In the genomic region with DNA sequence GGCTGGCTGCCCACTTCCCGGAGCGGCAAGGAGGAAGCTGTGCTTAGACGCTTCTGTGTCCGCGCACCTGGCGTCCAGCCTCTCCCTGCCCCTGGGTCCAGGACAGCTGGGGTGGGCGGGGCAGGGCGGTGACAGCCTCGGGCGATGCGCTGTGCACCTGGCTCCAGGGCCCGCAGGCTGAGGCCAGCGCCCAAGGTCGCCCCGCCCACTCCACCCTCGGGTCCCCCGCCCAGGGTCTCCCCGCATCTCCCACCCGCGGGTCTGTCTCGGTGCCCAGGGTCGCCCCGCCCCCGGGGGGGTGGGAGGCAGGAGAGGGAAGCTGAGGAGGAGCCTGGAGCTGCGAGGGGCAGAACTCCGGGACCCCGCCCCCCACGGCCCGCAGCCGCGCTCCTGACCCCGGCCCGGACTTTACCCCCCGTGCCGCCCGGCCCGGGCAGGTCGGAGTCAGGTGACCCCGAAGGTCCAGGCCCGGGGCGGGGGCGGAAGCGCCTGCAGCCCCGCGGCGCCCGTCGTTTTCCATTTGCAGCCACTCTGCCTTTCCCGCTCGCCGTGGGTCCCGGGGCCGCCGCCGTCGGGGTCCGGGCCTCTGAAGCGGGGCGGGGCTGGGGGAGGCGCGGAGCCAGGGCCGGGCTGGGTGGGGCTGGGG, we compare ENCODE assay signal across 1 cellular context.
TF ChIP-seq lines count a peak whose summit lies in the region.

A gene with protein sequence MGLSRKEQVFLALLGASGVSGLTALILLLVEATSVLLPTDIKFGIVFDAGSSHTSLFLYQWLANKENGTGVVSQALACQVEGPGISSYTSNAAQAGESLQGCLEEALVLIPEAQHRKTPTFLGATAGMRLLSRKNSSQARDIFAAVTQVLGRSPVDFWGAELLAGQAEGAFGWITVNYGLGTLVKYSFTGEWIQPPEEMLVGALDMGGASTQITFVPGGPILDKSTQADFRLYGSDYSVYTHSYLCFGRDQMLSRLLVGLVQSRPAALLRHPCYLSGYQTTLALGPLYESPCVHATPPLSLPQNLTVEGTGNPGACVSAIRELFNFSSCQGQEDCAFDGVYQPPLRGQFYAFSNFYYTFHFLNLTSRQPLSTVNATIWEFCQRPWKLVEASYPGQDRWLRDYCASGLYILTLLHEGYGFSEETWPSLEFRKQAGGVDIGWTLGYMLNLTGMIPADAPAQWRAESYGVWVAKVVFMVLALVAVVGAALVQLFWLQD (minus strand): TSS at position 69 of the 646 bp plus-strand sequence. CDS start 3,072 bp downstream, outside the sequence.

TF ChIP-seq in HepG2, 621 proteins besides CTCF, POLR2A, EP300 and RAD21 (continued from another document and continues in another):
- TF ChIP-seq, protein P1, sequence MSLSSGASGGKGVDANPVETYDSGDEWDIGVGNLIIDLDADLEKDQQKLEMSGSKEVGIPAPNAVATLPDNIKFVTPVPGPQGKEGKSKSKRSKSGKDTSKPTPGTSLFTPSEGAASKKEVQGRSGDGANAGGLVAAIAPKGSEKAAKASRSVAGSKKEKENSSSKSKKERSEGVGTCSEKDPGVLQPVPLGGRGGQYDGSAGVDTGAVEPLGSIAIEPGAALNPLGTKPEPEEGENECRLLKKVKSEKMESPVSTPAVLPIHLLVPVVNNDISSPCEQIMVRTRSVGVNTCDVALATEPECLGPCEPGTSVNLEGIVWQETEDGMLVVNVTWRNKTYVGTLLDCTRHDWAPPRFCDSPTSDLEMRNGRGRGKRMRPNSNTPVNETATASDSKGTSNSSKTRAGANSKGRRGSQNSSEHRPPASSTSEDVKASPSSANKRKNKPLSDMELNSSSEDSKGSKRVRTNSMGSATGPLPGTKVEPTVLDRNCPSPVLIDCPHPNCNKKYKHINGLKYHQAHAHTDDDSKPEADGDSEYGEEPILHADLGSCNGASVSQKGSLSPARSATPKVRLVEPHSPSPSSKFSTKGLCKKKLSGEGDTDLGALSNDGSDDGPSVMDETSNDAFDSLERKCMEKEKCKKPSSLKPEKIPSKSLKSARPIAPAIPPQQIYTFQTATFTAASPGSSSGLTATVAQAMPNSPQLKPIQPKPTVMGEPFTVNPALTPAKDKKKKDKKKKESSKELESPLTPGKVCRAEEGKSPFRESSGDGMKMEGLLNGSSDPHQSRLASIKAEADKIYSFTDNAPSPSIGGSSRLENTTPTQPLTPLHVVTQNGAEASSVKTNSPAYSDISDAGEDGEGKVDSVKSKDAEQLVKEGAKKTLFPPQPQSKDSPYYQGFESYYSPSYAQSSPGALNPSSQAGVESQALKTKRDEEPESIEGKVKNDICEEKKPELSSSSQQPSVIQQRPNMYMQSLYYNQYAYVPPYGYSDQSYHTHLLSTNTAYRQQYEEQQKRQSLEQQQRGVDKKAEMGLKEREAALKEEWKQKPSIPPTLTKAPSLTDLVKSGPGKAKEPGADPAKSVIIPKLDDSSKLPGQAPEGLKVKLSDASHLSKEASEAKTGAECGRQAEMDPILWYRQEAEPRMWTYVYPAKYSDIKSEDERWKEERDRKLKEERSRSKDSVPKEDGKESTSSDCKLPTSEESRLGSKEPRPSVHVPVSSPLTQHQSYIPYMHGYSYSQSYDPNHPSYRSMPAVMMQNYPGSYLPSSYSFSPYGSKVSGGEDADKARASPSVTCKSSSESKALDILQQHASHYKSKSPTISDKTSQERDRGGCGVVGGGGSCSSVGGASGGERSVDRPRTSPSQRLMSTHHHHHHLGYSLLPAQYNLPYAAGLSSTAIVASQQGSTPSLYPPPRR (CRISPR knock-in tag; IDR thresholded peaks at IDR 0.05; ENCODE audit: borderline replicate concordance), result peak; percentile 55; the same call in 1 of the 2 replicates
- TF ChIP-seq TOE1 (CRISPR knock-in tag; IDR thresholded peaks at IDR 0.05), result no peak
- TF ChIP-seq, protein P2, sequence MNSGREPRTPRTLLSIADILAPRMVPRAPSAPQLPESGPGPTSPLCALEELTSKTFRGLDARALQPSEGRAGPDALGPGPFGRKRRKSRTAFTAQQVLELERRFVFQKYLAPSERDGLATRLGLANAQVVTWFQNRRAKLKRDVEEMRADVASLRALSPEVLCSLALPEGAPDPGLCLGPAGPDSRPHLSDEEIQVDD (CRISPR knock-in tag; IDR thresholded peaks at IDR 0.05; ENCODE audit: borderline replicate concordance), result no peak
- TF ChIP-seq, protein P3, sequence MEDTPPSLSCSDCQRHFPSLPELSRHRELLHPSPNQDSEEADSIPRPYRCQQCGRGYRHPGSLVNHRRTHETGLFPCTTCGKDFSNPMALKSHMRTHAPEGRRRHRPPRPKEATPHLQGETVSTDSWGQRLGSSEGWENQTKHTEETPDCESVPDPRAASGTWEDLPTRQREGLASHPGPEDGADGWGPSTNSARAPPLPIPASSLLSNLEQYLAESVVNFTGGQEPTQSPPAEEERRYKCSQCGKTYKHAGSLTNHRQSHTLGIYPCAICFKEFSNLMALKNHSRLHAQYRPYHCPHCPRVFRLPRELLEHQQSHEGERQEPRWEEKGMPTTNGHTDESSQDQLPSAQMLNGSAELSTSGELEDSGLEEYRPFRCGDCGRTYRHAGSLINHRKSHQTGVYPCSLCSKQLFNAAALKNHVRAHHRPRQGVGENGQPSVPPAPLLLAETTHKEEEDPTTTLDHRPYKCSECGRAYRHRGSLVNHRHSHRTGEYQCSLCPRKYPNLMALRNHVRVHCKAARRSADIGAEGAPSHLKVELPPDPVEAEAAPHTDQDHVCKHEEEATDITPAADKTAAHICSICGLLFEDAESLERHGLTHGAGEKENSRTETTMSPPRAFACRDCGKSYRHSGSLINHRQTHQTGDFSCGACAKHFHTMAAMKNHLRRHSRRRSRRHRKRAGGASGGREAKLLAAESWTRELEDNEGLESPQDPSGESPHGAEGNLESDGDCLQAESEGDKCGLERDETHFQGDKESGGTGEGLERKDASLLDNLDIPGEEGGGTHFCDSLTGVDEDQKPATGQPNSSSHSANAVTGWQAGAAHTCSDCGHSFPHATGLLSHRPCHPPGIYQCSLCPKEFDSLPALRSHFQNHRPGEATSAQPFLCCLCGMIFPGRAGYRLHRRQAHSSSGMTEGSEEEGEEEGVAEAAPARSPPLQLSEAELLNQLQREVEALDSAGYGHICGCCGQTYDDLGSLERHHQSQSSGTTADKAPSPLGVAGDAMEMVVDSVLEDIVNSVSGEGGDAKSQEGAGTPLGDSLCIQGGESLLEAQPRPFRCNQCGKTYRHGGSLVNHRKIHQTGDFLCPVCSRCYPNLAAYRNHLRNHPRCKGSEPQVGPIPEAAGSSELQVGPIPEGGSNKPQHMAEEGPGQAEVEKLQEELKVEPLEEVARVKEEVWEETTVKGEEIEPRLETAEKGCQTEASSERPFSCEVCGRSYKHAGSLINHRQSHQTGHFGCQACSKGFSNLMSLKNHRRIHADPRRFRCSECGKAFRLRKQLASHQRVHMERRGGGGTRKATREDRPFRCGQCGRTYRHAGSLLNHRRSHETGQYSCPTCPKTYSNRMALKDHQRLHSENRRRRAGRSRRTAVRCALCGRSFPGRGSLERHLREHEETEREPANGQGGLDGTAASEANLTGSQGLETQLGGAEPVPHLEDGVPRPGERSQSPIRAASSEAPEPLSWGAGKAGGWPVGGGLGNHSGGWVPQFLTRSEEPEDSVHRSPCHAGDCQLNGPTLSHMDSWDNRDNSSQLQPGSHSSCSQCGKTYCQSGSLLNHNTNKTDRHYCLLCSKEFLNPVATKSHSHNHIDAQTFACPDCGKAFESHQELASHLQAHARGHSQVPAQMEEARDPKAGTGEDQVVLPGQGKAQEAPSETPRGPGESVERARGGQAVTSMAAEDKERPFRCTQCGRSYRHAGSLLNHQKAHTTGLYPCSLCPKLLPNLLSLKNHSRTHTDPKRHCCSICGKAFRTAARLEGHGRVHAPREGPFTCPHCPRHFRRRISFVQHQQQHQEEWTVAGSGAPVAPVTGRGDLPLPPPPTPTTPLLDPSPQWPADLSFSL (CRISPR knock-in tag; IDR thresholded peaks at IDR 0.05), result no peak
- TF ChIP-seq ZNF101 (CRISPR knock-in tag; IDR thresholded peaks at IDR 0.05; ENCODE audit: borderline replicate concordance, low read depth), result no peak
- TF ChIP-seq, protein P4, sequence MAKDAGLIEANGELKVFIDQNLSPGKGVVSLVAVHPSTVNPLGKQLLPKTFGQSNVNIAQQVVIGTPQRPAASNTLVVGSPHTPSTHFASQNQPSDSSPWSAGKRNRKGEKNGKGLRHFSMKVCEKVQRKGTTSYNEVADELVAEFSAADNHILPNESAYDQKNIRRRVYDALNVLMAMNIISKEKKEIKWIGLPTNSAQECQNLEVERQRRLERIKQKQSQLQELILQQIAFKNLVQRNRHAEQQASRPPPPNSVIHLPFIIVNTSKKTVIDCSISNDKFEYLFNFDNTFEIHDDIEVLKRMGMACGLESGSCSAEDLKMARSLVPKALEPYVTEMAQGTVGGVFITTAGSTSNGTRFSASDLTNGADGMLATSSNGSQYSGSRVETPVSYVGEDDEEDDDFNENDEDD (CRISPR knock-in tag; IDR thresholded peaks at IDR 0.05; ENCODE audit: borderline replicate concordance), result peak; percentile 43; the same call in 1 of the 2 replicates
- TF ChIP-seq MAZ (IDR thresholded peaks at IDR 0.05; ENCODE audit: borderline replicate concordance, low read depth, low read length), result peak; percentile 89
- peak; percentile 82 for TF ChIP-seq MAZ (CRISPR knock-in tag; IDR thresholded peaks at IDR 0.05; ENCODE audit: low read depth)
- TF ChIP-seq, protein P5, sequence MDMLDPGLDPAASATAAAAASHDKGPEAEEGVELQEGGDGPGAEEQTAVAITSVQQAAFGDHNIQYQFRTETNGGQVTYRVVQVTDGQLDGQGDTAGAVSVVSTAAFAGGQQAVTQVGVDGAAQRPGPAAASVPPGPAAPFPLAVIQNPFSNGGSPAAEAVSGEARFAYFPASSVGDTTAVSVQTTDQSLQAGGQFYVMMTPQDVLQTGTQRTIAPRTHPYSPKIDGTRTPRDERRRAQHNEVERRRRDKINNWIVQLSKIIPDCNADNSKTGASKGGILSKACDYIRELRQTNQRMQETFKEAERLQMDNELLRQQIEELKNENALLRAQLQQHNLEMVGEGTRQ (IDR thresholded peaks at IDR 0.05; ENCODE audit: low read depth, low read length), result 0 out of 2 replicates have a peak, but pooled peaks have one; percentile 12
- TF ChIP-seq, protein P5 (CRISPR knock-in tag; IDR thresholded peaks at IDR 0.05; ENCODE audit: borderline replicate concordance), result peak; percentile 49; the same call in 1 of the 2 replicates
- TF ChIP-seq FOXK1 (CRISPR knock-in tag; IDR thresholded peaks at IDR 0.05; ENCODE audit: borderline replicate concordance, low read depth), result no peak
- TF ChIP-seq, protein P6, sequence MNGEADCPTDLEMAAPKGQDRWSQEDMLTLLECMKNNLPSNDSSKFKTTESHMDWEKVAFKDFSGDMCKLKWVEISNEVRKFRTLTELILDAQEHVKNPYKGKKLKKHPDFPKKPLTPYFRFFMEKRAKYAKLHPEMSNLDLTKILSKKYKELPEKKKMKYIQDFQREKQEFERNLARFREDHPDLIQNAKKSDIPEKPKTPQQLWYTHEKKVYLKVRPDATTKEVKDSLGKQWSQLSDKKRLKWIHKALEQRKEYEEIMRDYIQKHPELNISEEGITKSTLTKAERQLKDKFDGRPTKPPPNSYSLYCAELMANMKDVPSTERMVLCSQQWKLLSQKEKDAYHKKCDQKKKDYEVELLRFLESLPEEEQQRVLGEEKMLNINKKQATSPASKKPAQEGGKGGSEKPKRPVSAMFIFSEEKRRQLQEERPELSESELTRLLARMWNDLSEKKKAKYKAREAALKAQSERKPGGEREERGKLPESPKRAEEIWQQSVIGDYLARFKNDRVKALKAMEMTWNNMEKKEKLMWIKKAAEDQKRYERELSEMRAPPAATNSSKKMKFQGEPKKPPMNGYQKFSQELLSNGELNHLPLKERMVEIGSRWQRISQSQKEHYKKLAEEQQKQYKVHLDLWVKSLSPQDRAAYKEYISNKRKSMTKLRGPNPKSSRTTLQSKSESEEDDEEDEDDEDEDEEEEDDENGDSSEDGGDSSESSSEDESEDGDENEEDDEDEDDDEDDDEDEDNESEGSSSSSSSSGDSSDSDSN (CRISPR knock-in tag; IDR thresholded peaks at IDR 0.05), result 0 out of 2 replicates have a peak, but pooled peaks have one; percentile 31
- no peak for TF ChIP-seq NFRKB (IDR thresholded peaks at IDR 0.05)
- TF ChIP-seq ZNF652 (CRISPR knock-in tag; IDR thresholded peaks at IDR 0.05; ENCODE audit: borderline replicate concordance, low read depth), result no peak
- TF ChIP-seq ZFYVE20 (CRISPR knock-in tag; IDR thresholded peaks at IDR 0.05; ENCODE audit: borderline replicate concordance, low read depth), result no peak
- TF ChIP-seq, protein P7, sequence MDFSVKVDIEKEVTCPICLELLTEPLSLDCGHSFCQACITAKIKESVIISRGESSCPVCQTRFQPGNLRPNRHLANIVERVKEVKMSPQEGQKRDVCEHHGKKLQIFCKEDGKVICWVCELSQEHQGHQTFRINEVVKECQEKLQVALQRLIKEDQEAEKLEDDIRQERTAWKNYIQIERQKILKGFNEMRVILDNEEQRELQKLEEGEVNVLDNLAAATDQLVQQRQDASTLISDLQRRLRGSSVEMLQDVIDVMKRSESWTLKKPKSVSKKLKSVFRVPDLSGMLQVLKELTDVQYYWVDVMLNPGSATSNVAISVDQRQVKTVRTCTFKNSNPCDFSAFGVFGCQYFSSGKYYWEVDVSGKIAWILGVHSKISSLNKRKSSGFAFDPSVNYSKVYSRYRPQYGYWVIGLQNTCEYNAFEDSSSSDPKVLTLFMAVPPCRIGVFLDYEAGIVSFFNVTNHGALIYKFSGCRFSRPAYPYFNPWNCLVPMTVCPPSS (IDR thresholded peaks at IDR 0.05), result no peak
- TF ChIP-seq ZNF878 (CRISPR knock-in tag; IDR thresholded peaks at IDR 0.05), result no peak
- TF ChIP-seq, protein P8, sequence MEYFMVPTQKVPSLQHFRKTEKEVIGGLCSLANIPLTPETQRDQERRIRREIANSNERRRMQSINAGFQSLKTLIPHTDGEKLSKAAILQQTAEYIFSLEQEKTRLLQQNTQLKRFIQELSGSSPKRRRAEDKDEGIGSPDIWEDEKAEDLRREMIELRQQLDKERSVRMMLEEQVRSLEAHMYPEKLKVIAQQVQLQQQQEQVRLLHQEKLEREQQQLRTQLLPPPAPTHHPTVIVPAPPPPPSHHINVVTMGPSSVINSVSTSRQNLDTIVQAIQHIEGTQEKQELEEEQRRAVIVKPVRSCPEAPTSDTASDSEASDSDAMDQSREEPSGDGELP (IDR thresholded peaks at IDR 0.05; ENCODE audit: borderline replicate concordance, low read depth), result peak; percentile 92
- TF ChIP-seq, protein P9, sequence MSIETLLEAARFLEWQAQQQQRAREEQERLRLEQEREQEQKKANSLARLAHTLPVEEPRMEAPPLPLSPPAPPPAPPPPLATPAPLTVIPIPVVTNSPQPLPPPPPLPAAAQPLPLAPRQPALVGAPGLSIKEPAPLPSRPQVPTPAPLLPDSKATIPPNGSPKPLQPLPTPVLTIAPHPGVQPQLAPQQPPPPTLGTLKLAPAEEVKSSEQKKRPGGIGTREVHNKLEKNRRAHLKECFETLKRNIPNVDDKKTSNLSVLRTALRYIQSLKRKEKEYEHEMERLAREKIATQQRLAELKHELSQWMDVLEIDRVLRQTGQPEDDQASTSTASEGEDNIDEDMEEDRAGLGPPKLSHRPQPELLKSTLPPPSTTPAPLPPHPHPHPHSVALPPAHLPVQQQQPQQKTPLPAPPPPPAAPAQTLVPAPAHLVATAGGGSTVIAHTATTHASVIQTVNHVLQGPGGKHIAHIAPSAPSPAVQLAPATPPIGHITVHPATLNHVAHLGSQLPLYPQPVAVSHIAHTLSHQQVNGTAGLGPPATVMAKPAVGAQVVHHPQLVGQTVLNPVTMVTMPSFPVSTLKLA (IDR thresholded peaks at IDR 0.05), result peak; percentile 27; the same call in 1 of the 2 replicates
